8 cellular contexts compared by ENCODE assay signal in genomic region chr1:206905295-206906164, GRCh38. TPM values are rescaled to one million over a fixed set of nuclear protein-coding genes. Genes with fewer than 3 reads are reported as not detected.
A peak's percentile ranks its signal among the peaks of the same experiment; 100 is the strongest.
DNase-seq lines count a peak whose midpoint lies in the region; ATAC-seq, FAIRE-seq and TF ChIP-seq lines count a peak whose summit lies in the region.

No MANE protein-coding gene starts in this region.

- no peaks in the 10 kb centered on the region for H3K9me3 Mint-ChIP-seq in HFFc6
- no peaks in the 10 kb centered on the region for H3K9me3 Mint-ChIP-seq in activated B cell treated with CpG ODN at 0.5 μM for 24 hours

- TF ChIP-seq CTCF in HFFc6 (IDR thresholded peaks at IDR 0.05) (peak; percentile 49), activated B cell treated with CpG ODN at 0.5 μM for 24 hours (IDR thresholded peaks at IDR 0.05) (no peak), D721Med (IDR thresholded peaks at IDR 0.05; ENCODE audit: insufficient read depth, missing control alignments) (no peak)

- H3K27ac Mint-ChIP-seq in HFFc6 (peak overlapping the region; percentile 97), activated B cell treated with CpG ODN at 0.5 μM for 24 hours (peak overlapping the region; percentile 89)

- H3K4me3 Mint-ChIP-seq in HFFc6 (peak overlapping the region; percentile 16), activated B cell treated with CpG ODN at 0.5 μM for 24 hours (peak overlapping the region; percentile 36)

- intact Hi-C loops in activated B cell treated with CpG ODN at 0.5 μM for 24 hours (cut with micrococcal nuclease), result loop anchor here (5.0 kb wide), 1 partner anchor 113 kb away; no protein-coding TSS in a partner anchor

- H3K36me3 Mint-ChIP-seq in HFFc6 (ENCODE audit: low read depth) (peaks cover 16% of the 10 kb centered on the region), activated B cell treated with CpG ODN at 0.5 μM for 24 hours (ENCODE audit: low read depth) (peaks cover 75% of the 10 kb centered on the region)

- POLR2A ChIA-PET in activated B cell treated with CpG ODN at 0.5 μM for 24 hours (lab: Charles Lee), result interaction anchor here (0.6 to 5.8 kb wide), 12 partner anchors 10 to 241 kb away, joined by 3 to 51 read pairs (median 6); partner anchors contain the start of gene FCMR

- CTCF ChIA-PET in activated B cell treated with CpG ODN at 0.5 μM for 24 hours (lab: Charles Lee), result interaction anchor here (0.8 to 3.9 kb wide), 14 partner anchors 11 to 272 kb away, joined by 3 to 41 read pairs (median 4); partner anchors contain the start of genes FCMR and IL20

- peak; percentile 93 for ATAC-seq in activated B cell treated with CpG ODN at 0.5 μM for 24 hours (ENCODE audit: low read depth)

- H3K27me3 Mint-ChIP-seq in HFFc6 (ENCODE audit: insufficient read depth) (no peaks in the 10 kb centered on the region; the same call in 1 of the 2 replicates), activated B cell treated with CpG ODN at 0.5 μM for 24 hours (no peaks in the 10 kb centered on the region)

- H3K4me1 Mint-ChIP-seq in HFFc6 (ENCODE audit: low read depth) (peaks cover 50% of the 10 kb centered on the region), activated B cell treated with CpG ODN at 0.5 μM for 24 hours (peaks cover 77% of the 10 kb centered on the region)

- peak; percentile 87 for DNase-seq in AG08396 (ENCODE audit: low spot score)
- DNase-seq in HFFc6, result peak; percentile 93
- no peak for DNase-seq in activated B cell treated with CpG ODN at 0.5 μM for 24 hours
- peak; percentile 81 for DNase-seq in germinal center (ENCODE audit: low spot score)
- no peak for DNase-seq in NCI-H748 (lab: John Stamatoyannopoulos, UW; ENCODE audit: unreplicated experiment)
- DNase-seq in NCI-H2171 treated with DMSO at 0.1 percent for 48 hours (lab: John Stamatoyannopoulos, UW), result no peak
- DNase-seq in D721Med (ENCODE audit: insufficient read length, low spot score), result no peak
- DNase-seq in NK-92 treated with Interleukin-12 subunit alpha and Interleukin-12 subunit beta, amount 100 ng/mL, for 24 hours (lab: John Stamatoyannopoulos, UW), result no peak

- no peak for FAIRE-seq in D721Med (lab: Jason Lieb, UNC)

RNA-seq across cellular contexts. Expression of gene IL24, which starts 8.3 kb away (rescaled TPM):
- under 1 TPM in 1 of 6 experiments, not detected in 5; 0.24 TPM for total RNA-seq in HFFc6 (2021; fragmentation: NEBNext Ultra II Directional; extraction: Animal tissue kit (Norgen Biotek cat#: 25700))
- not detected in 2 replicates for total RNA-seq in activated B cell treated with CpG ODN at 0.5 μM for 24 hours

RNA-seq across cellular contexts. Expression of gene FCMR, which starts 16.2 kb away (rescaled TPM):
- total RNA-seq in HFFc6 (2021; fragmentation: NEBNext Ultra II Directional; extraction: Animal tissue kit (Norgen Biotek cat#: 25700)), result 1 to 10 TPM in 2 of 6 experiments, under 1 TPM in 4; 0.28 to 1.3 (median 0.67) TPM
- 134 and 146 TPM in 2 replicates for total RNA-seq in activated B cell treated with CpG ODN at 0.5 μM for 24 hours

RNA-seq across cellular contexts. Expression of gene IL20, which starts 40.1 kb away (rescaled TPM):
- total RNA-seq in HFFc6 (2021; fragmentation: NEBNext Ultra II Directional; extraction: Animal tissue kit (Norgen Biotek cat#: 25700)), result not detected
- not detected in 2 replicates for total RNA-seq in activated B cell treated with CpG ODN at 0.5 μM for 24 hours

RNA-seq across cellular contexts. Expression of gene PIGR, which starts 40.7 kb away (rescaled TPM):
- under 1 TPM in 2 of 6 experiments, not detected in 4; 0.14 to 0.26 TPM for total RNA-seq in HFFc6 (2021; fragmentation: NEBNext Ultra II Directional; extraction: Animal tissue kit (Norgen Biotek cat#: 25700))
- total RNA-seq in activated B cell treated with CpG ODN at 0.5 μM for 24 hours, result 0.49 and 1.00 TPM in 2 replicates

Comparison
In these comparisons a context has a peak if more than half of its experiments do, and no peak if none do; other contexts are left out.
1. DNase-seq: peak in AG08396 (single experiment), HFFc6 (single experiment) and germinal center (single experiment); none in activated B cell treated with CpG ODN at 0.5 μM for 24 hours (single experiment), NCI-H748 (single experiment), NCI-H2171 treated with DMSO at 0.1 percent for 48 hours (single experiment), D721Med (single experiment) and NK-92 treated with Interleukin-12 subunit alpha and Interleukin-12 subunit beta, amount 100 ng/mL, for 24 hours (single experiment).
2. RNA of gene FCMR, which starts 16.2 kb away (total RNA-seq): 134 to 146 TPM in activated B cell treated with CpG ODN at 0.5 μM for 24 hours; 0.28 to 1.3 TPM in HFFc6; every median in the first group is over 10 times any median in the second.